In the genomic region with DNA sequence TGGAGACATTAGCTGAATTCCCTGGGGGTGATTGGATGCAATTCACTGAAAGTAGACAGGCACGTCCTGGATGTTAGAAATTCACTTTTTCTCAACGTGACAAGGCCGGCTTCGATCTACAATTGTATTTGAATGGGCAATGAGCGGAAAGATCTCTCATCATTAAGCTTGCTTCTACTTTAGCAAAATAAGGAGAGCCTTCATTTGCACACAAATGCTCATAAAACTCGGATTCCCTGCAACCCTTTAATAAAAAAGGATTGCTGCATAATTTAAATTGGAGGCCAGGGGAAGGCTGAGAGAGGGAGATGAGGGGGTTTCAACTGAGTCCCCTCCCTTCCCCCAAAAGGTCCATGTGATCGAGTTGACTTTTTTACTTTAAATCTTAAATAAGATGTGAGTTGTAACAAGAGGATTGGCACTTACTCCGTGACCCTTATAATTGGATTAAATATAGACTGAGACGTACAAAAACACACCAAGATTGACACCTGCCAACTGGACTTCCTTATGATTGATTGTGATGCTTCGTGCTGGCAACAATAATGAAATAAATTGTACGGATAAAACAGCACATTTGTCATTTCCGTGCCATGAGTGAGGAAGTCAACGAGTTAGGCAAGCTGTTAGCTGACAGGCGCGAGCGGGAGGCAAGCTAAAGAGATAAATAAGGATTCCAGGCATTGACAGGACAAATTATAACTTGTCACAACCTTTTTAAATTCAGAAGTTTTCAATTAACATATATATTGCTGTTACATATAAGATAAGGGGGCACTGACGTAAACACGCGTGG, we compare ENCODE assay signal across 23 cellular contexts. TPM values are rescaled to one million over a fixed set of nuclear protein-coding genes. Genes with fewer than 3 reads are reported as not detected.
"Had no signal": no experiment of that assay in that cellular context is flagged by ENCODE, and none has a peak within 500 bp of the region (broad histone marks: within the 10 kb centered on the region; RNA-seq: fewer than 3 reads in every experiment).

No MANE protein-coding gene starts in this region.

- H3K9ac ChIP-seq: parathyroid adenoma had no signal

- H3K9me3 ChIP-seq: body of pancreas, colonic mucosa, gastrocnemius medialis, heart left ventricle, mucosa of descending colon, neutrophil, testis had no signal

- H3K79me2 ChIP-seq: parathyroid adenoma had no signal

- H3K36me3 Mint-ChIP-seq: type B pancreatic cell had no signal

- H3K36me3 ChIP-seq: colonic mucosa, gastrocnemius medialis, heart left ventricle, neutrophil had no signal

- H3K4me3 Mint-ChIP-seq: activated CD4-positive, alpha-beta memory T cell treated with anti-CD3 and anti-CD28 coated beads, Interleukin-2, amount 10 ng/mL, durations not matched to agents 7 days and 5 days; activated CD8-positive, alpha-beta memory T cell treated with anti-CD3 and anti-CD28 coated beads, Interleukin-2, amount 10 ng/mL, durations not matched to agents 7 days and 5 days; activated T-helper 17 cell treated with anti-CD3 and anti-CD28 coated beads, Interleukin-2, amount 50 U/mL, for 72 hours; T-helper 2 cell treated with Interferon-gamma antibody and Interleukin-4, amounts not matched to agents 5 μg/mL and 100 μg/mL, for 36 hours; type B pancreatic cell had no signal

- H3K4me1 ChIP-seq: parathyroid adenoma had no signal

- H3K27ac ChIP-seq: body of pancreas, colonic mucosa, gastrocnemius medialis, heart left ventricle, neutrophil, parathyroid adenoma, testis had no signal

- DNase-seq: activated CD4-positive, alpha-beta memory T cell treated with anti-CD3 and anti-CD28 coated beads, Interleukin-2, amount 10 ng/mL, durations not matched to agents 7 days and 5 days; activated CD4-positive, alpha-beta T cell treated with anti-CD3 and anti-CD28 coated beads for 48 hours; activated CD8-positive, alpha-beta memory T cell treated with anti-CD3 and anti-CD28 coated beads, Interleukin-2, amount 10 ng/mL, durations not matched to agents 7 days and 5 days; activated naive CD4-positive, alpha-beta T cell treated with Interleukin-2 at 50 U/mL for 16 hours; body of pancreas; caudate nucleus; colonic mucosa; gastrocnemius medialis; heart left ventricle; kidney glomerular epithelial cell; left ventricle myocardium superior; mucosa of descending colon; naive thymus-derived CD4-positive, alpha-beta T cell; stimulated activated CD4-positive, alpha-beta T cell treated with anti-CD3 and anti-CD28 coated beads, Interleukin-4, amount 100 ng/mL, for 1 hour; testis had no signal

- ATAC-seq: activated CD8-positive, alpha-beta memory T cell treated with anti-CD3 and anti-CD28 coated beads, Interleukin-2, amount 10 ng/mL, durations not matched to agents 7 days and 5 days; activated T-helper 17 cell treated with anti-CD3 and anti-CD28 coated beads, Interleukin-2, amount 50 U/mL, for 72 hours; body of pancreas; esophagus mucosa; gastrocnemius medialis; heart left ventricle; left ventricle myocardium superior; mucosa of descending colon; naive thymus-derived CD4-positive, alpha-beta T cell; sciatic nerve had no signal

- H3K4me2 ChIP-seq: smooth muscle cell had no signal

- H2AFZ ChIP-seq: parathyroid adenoma had no signal

- H3K27ac Mint-ChIP-seq: activated CD4-positive, alpha-beta memory T cell treated with anti-CD3 and anti-CD28 coated beads, Interleukin-2, amount 10 ng/mL, durations not matched to agents 7 days and 5 days; activated CD8-positive, alpha-beta memory T cell treated with anti-CD3 and anti-CD28 coated beads, Interleukin-2, amount 10 ng/mL, durations not matched to agents 7 days and 5 days; activated T-helper 17 cell treated with anti-CD3 and anti-CD28 coated beads, Interleukin-2, amount 50 U/mL, for 72 hours; naive thymus-derived CD4-positive, alpha-beta T cell; T-helper 2 cell treated with Interferon-gamma antibody and Interleukin-4, amounts not matched to agents 5 μg/mL and 100 μg/mL, for 36 hours; type B pancreatic cell had no signal

- H3K4me3 ChIP-seq: body of pancreas, colonic mucosa, heart left ventricle, mucosa of descending colon, smooth muscle cell, testis had no signal

- H3K9me3 Mint-ChIP-seq: activated CD4-positive, alpha-beta memory T cell treated with anti-CD3 and anti-CD28 coated beads, Interleukin-2, amount 10 ng/mL, durations not matched to agents 7 days and 5 days; T-helper 2 cell treated with Interferon-gamma antibody and Interleukin-4, amounts not matched to agents 5 μg/mL and 100 μg/mL, for 36 hours; type B pancreatic cell had no signal

RNA-seq across cellular contexts. Expression of a gene that starts 10.9 kb away (rescaled TPM):
- total RNA-seq: activated CD4-positive, alpha-beta memory T cell treated with anti-CD3 and anti-CD28 coated beads, Interleukin-2, amount 10 ng/mL, durations not matched to agents 7 days and 5 days; activated CD8-positive, alpha-beta memory T cell treated with anti-CD3 and anti-CD28 coated beads, Interleukin-2, amount 10 ng/mL, durations not matched to agents 7 days and 5 days; activated T-helper 17 cell treated with anti-CD3 and anti-CD28 coated beads, Interleukin-2, amount 50 U/mL, for 72 hours; esophagus mucosa; gastrocnemius medialis; left ventricle myocardium superior; naive thymus-derived CD4-positive, alpha-beta T cell; sciatic nerve; smooth muscle cell had no signal
- polyA plus RNA-seq: heart left ventricle; naive thymus-derived CD4-positive, alpha-beta T cell; smooth muscle cell had no signal
